In the genomic region with DNA sequence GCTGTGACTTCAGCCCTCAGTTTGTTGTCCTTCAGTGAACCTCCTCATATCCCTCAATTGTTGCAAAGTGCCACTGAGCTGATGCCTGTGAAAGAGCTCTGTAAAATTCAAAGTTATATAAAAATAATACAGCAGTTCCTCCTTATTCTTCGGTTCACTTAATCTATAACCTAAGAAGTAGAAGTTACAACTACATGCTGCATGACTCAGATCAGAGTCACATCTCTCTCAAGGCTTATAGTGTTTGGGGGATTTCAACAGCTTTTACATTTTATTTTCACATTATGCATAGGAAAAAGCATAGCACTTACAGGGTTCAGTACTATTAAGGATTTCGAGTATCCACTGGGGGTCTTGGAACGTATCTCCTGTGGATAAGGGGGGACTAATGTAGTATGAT, we compare ENCODE assay signal across 18 cellular contexts. TPM values are rescaled to one million over a fixed set of nuclear protein-coding genes. Genes with fewer than 3 reads are reported as not detected.
DNase-seq lines count a peak whose midpoint lies in the region; ATAC-seq, FAIRE-seq and TF ChIP-seq lines count a peak whose summit lies in the region.
"Had no signal": no experiment of that assay in that cellular context is flagged by ENCODE, and none has a peak within 500 bp of the region (broad histone marks: within the 10 kb centered on the region; RNA-seq: fewer than 3 reads in every experiment).

No MANE protein-coding gene starts in this region.

- no peak overlapping the region for H3K4me3 ChIP-seq in GM12878
- H3K4me3 ChIP-seq: coronary artery, left lung had no signal

- H3K9me3 ChIP-seq in GM12878 (replicated peaks; ENCODE audit: control insufficient read depth, insufficient read depth, low read length) = no peaks in the 10 kb centered on the region; the same call in 1 of the 3 replicates
- H3K9me3 ChIP-seq: left lung had no signal

- no peak for TF ChIP-seq POLR2A in GM12878 (IDR thresholded peaks at IDR 0.05; ENCODE audit: low read depth, low read length)

- TF ChIP-seq CTCF in GM12878 (IDR thresholded peaks at IDR 0.05 in 2 of 3, conservative IDR thresholded peaks at IDR 0.05 in 1 of 3; ENCODE audit: control insufficient read depth in 2 of 3, extremely low read depth in 1 of 3, insufficient read depth in 1 of 3, low read depth in 3 of 3, low read length in 3 of 3) = no peak

- no TSS peak for BruUV-seq in GM12878 (replicated peaks; lab: Mats Ljungman, UMichigan)

- H3K27me3 ChIP-seq in GM12878 (replicated peaks in 1 of 2; ENCODE audit: control insufficient read depth in 2 of 2, insufficient read depth in 2 of 2, low read length in 1 of 2) = no peaks in the 10 kb centered on the region
- H3K27me3 ChIP-seq: left lung had no signal

- TF ChIP-seq RAD21 in GM12878 (IDR thresholded peaks at IDR 0.05; ENCODE audit: insufficient read depth, low read depth, low read length) = no peak

- H3K9ac ChIP-seq in GM12878 (ENCODE audit: control insufficient read depth, insufficient read depth, low read length) = no peak overlapping the region; the same call in 1 of the 2 replicates
- H3K9ac ChIP-seq: parathyroid adenoma had no signal

- POLR2A ChIA-PET in GM12878 (lab: Charles Lee) = no interaction called here

- peak; percentile 46 for DNase-seq in EL
- DNase-seq in HT1080 (ENCODE audit: low read depth) = peak; percentile 55
- no peak for DNase-seq in GM12878 (ENCODE audit: low read depth, low spot score)
- peak; percentile 57 for DNase-seq in kidney tubule cell (ENCODE audit: low spot score)
- no peak for DNase-seq in HuH-7.5 (ENCODE audit: low spot score)
- no peak for DNase-seq in NCI-H1092 (lab: John Stamatoyannopoulos, UW)
- DNase-seq: amniotic stem cell; erythroblast; NCI-H187 treated with DMSO at 0.1 percent for 48 hours; NCI-H526 treated with DMSO at 0.1 percent for 48 hours; stimulated activated CD4-positive, alpha-beta T cell treated with anti-CD3 and anti-CD28 coated beads, Interleukin-12 subunit alpha, Interleukin-12 subunit beta, amount 100 ng/mL, for 4 hours; WERI-Rb-1 had no signal

- TF ChIP-seq EP300 in GM12878 (IDR thresholded peaks at IDR 0.05; ENCODE audit: borderline replicate concordance in 1 of 2, control insufficient read depth in 1 of 2, low read depth in 2 of 2, low read length in 2 of 2) = no peak

- no peak for FAIRE-seq in GM12878 (lab: Jason Lieb, UNC)
- FAIRE-seq: GM12891 had no signal

- 0% methylated on average over 3 of the region's 3 CpGs for WGBS in GM12878 (ENCODE audit: insufficient coverage, insufficient replicate concordance, low lambda C conversion rate, missing lambda C conversion rate)

- no peaks in the 10 kb centered on the region for H3K36me3 ChIP-seq in GM12878 (ENCODE audit: control insufficient read depth in 2 of 2, insufficient read depth in 2 of 2, low read length in 1 of 2)
- H3K36me3 ChIP-seq: left lung, WERI-Rb-1 had no signal

- peak; percentile 19; the same call in 2 of the 3 replicates for ATAC-seq in GM12878
- ATAC-seq in GM21825 (IDR thresholded peaks at IDR 0.05; ENCODE audit: unreplicated experiment) = no peak
- ATAC-seq: left lung, Panc1 had no signal

- peaks cover 10% of the 10 kb centered on the region for H3K4me1 ChIP-seq in GM12878 (ENCODE audit: control insufficient read depth, insufficient read depth, low read length)
- H3K4me1 ChIP-seq: left lung, parathyroid adenoma had no signal

- H2AFZ ChIP-seq in GM12878 (ENCODE audit: control insufficient read depth, low read depth, low read length) = no peak overlapping the region
- H2AFZ ChIP-seq: parathyroid adenoma had no signal

- RAD21 ChIA-PET in GM12878 (lab: Charles Lee; ENCODE audit: unreplicated experiment) = interaction anchor here (0.6 kb wide), 1 partner anchor 20 kb away, joined by 3 read pairs; no protein-coding TSS in a partner anchor

- CTCF ChIA-PET in GM12878 (lab: Yijun Ruan, JAX) = interaction anchor here (0.6 to 1.3 kb wide), 3 partner anchors 14 to 29 kb away, joined by 3 to 6 read pairs (median 3); no protein-coding TSS in a partner anchor

- no peaks in the 10 kb centered on the region for H4K20me1 ChIP-seq in GM12878 (ENCODE audit: control insufficient read depth, insufficient read depth)

- H3K27ac ChIP-seq in GM12878 (ENCODE audit: control insufficient read depth, insufficient read depth) = no peak overlapping the region
- H3K27ac ChIP-seq: coronary artery, left lung, parathyroid adenoma, WERI-Rb-1 had no signal

- no peak overlapping the region for H3K4me2 ChIP-seq in GM12878 (ENCODE audit: control insufficient read depth, insufficient read depth)

- SMC1A ChIA-PET in GM12878 (lab: Charles Lee; ENCODE audit: uncharacterized antibody, unreplicated experiment) = interaction anchor here (1.0 to 2.0 kb wide), 2 partner anchors 12 to 41 kb away, joined by 4 read pairs; no protein-coding TSS in a partner anchor

- intact Hi-C loops in GM12878 (cut with micrococcal nuclease; ENCODE audit: unreplicated experiment) = no loop called here

- in situ Hi-C loops in GM12878 (cut with MboI) = no loop called here

- H3K79me2 ChIP-seq in GM12878 (ENCODE audit: control insufficient read depth, insufficient read depth, low read length) = no peaks in the 10 kb centered on the region
- H3K79me2 ChIP-seq: parathyroid adenoma had no signal

TF ChIP-seq in GM12878, 131 proteins besides CTCF, POLR2A, EP300 and RAD21:
- no peak for TF ChIP-seq HDAC2 (IDR thresholded peaks at IDR 0.05)
- TF ChIP-seq NKRF (conservative IDR thresholded peaks at IDR 0.05) = no peak
- TF ChIP-seq MXI1 (IDR thresholded peaks at IDR 0.05; ENCODE audit: low read depth, low read length) = no peak
- no peak for TF ChIP-seq FOXK2 (IDR thresholded peaks at IDR 0.05)
- no peak for TF ChIP-seq MTA3 (IDR thresholded peaks at IDR 0.05; ENCODE audit: borderline replicate concordance, low read length)
- TF ChIP-seq SREBF2 (IDR thresholded peaks at IDR 0.05; ENCODE audit: low read length) = no peak
TF ChIP-seq in GM12878: peak in this region for 0.

RNA-seq across cellular contexts. Expression of gene GCNT1, which starts 25.1 kb away (rescaled TPM):
- total RNA-seq in HT1080 (2014; rRNA removed; shearing (Covaris generic)) = 1.7 and 7.3 TPM in 2 replicates
- 3.6 and 4.8 TPM in 2 replicates for polyA plus RNA-seq in HT1080 (2015; cell fraction: cytosol; rRNA removed)
- 4.0 and 4.1 TPM in 2 replicates for polyA plus RNA-seq in HT1080 (2015; cell fraction: nucleus; rRNA removed)
- total RNA-seq in GM12878 (2013; cell fraction: nucleolus; rRNA removed) = 1.4 and 2.8 TPM in 2 replicates
- total RNA-seq in GM12878 (2014; rRNA removed) = 6.7 and 10.4 TPM in 2 replicates
- total RNA-seq in GM12878 (2014; rRNA removed; fragmentation: Illumina TruSeq; extraction: Trizol) = 8.8 and 9.7 TPM in 2 replicates
- 10.0 and 12.5 TPM in 2 replicates for total RNA-seq in GM12878 (2021)
- polyA plus RNA-seq in GM12878 (2011; ENCODE audit: low read depth) = 10.8 TPM
- polyA plus RNA-seq in GM12878 (2011; rRNA removed) = 8.2 and 9.3 TPM in 2 replicates
- polyA plus RNA-seq in GM12878 (2011; cell fraction: cytosol; rRNA removed) = 4.5 and 7.5 TPM in 2 replicates
- 4.2 and 5.0 TPM in 2 replicates for polyA plus RNA-seq in GM12878 (2011; cell fraction: nucleus; rRNA removed)
- polyA plus RNA-seq in GM12878 (2012) = 10.1 and 10.4 TPM in 2 replicates
- 13.5 and 17.8 TPM in 2 replicates for polyA plus RNA-seq in GM12878 (2014; fragmentation: Illumina TruSeq; extraction: Trizol)
- 1 to 10 TPM; 2.8 to 4.0 TPM for polyA plus RNA-seq in GM12878 (2014; fragmentation: Nextera tagmentation; extraction: Ambion mirVana)
- polyA plus RNA-seq in GM12878 (2014; rRNA removed) = 6.9 and 7.7 TPM in 2 replicates
- polyA plus RNA-seq in GM12878 (2016; fragmentation: Nextera tagmentation; extraction: Ambion mirVana) = 1 to 10 TPM; 6.3 to 7.3 TPM
- 16.5 and 19.1 TPM in 2 replicates for polyA minus RNA-seq in GM12878 (2011; rRNA and poly(A)+ RNA removed)
- 2.4 and 2.7 TPM in 2 replicates for polyA minus RNA-seq in GM12878 (2011; cell fraction: cytosol; rRNA and poly(A)+ RNA removed)
- 2.1 and 4.0 TPM in 2 replicates for polyA minus RNA-seq in GM12878 (2011; cell fraction: nucleus; rRNA and poly(A)+ RNA removed)

RNA-seq across cellular contexts. Expression of gene RFK, which starts 39.6 kb away (rescaled TPM):
- 23.7 and 25.3 TPM in 2 replicates for total RNA-seq in HT1080 (2014; rRNA removed; shearing (Covaris generic))
- polyA plus RNA-seq in HT1080 (2015; cell fraction: cytosol; rRNA removed) = 38.1 and 43.4 TPM in 2 replicates
- 11.7 and 17.1 TPM in 2 replicates for polyA plus RNA-seq in HT1080 (2015; cell fraction: nucleus; rRNA removed)
- 7.3 and 7.7 TPM in 2 replicates for total RNA-seq in GM12878 (2013; cell fraction: nucleolus; rRNA removed)
- 11.4 and 11.5 TPM in 2 replicates for total RNA-seq in GM12878 (2014; rRNA removed)
- 12.1 and 12.8 TPM in 2 replicates for total RNA-seq in GM12878 (2014; rRNA removed; fragmentation: Illumina TruSeq; extraction: Trizol)
- 8.3 TPM in 2 replicates for total RNA-seq in GM12878 (2021)
- polyA plus RNA-seq in GM12878 (2011; ENCODE audit: low read depth) = 2.3 TPM
- polyA plus RNA-seq in GM12878 (2011; rRNA removed) = 18.6 and 28.7 TPM in 2 replicates
- 5.6 and 6.2 TPM in 2 replicates for polyA plus RNA-seq in GM12878 (2011; cell fraction: cytosol; rRNA removed)
- 2.8 and 4.3 TPM in 2 replicates for polyA plus RNA-seq in GM12878 (2011; cell fraction: nucleus; rRNA removed)
- 3.8 and 4.7 TPM in 2 replicates for polyA plus RNA-seq in GM12878 (2012)
- 13.0 and 15.2 TPM in 2 replicates for polyA plus RNA-seq in GM12878 (2014; fragmentation: Illumina TruSeq; extraction: Trizol)
- 1 to 10 TPM; 4.4 to 7.9 TPM for polyA plus RNA-seq in GM12878 (2014; fragmentation: Nextera tagmentation; extraction: Ambion mirVana)
- 7.0 and 7.5 TPM in 2 replicates for polyA plus RNA-seq in GM12878 (2014; rRNA removed)
- polyA plus RNA-seq in GM12878 (2016; fragmentation: Nextera tagmentation; extraction: Ambion mirVana) = 10 to 100 TPM; 11.7 to 12.5 TPM
- polyA minus RNA-seq in GM12878 (2011; rRNA and poly(A)+ RNA removed) = 3.5 and 6.9 TPM in 2 replicates
- 4.0 and 4.5 TPM in 2 replicates for polyA minus RNA-seq in GM12878 (2011; cell fraction: cytosol; rRNA and poly(A)+ RNA removed)
- 4.8 and 10.6 TPM in 2 replicates for polyA minus RNA-seq in GM12878 (2011; cell fraction: nucleus; rRNA and poly(A)+ RNA removed)

Comparison
In these comparisons a context has a peak if more than half of its experiments do, and no peak if none do; other contexts are left out.
1. DNase-seq: peak in EL (single experiment), HT1080 (single experiment) and kidney tubule cell (single experiment); none in GM12878 (single experiment), HuH-7.5 (single experiment) and NCI-H1092 (single experiment).